In the genomic region with DNA sequence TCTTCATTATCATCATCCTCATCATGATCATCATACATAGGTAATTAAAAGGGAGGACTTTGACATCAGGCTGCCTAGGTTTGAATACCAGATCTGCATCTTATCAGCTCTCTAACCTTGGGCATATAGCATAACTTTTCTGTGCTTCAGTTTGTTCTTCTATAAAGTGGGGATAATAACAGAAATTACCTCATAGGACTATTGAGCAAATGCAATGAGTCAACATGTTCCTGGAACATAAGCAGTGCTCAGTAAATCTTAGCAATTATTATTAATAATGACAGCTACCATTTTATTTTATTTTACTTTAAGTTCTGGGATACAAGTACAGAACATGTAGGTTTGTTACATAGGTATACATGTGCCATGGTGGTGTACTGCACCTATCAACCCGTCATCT, we compare ENCODE assay signal across 1 cellular context.
TF ChIP-seq lines count a peak whose summit lies in the region.

No MANE protein-coding gene starts in this region.

TF ChIP-seq in HepG2, 621 proteins besides CTCF, POLR2A, EP300 and RAD21:
- no peak for TF ChIP-seq GTF3A (CRISPR knock-in tag; conservative IDR thresholded peaks at IDR 0.05)
- TF ChIP-seq JDP2 (CRISPR knock-in tag; IDR thresholded peaks at IDR 0.05; ENCODE audit: borderline replicate concordance): no peak
- no peak for TF ChIP-seq ZNF75D (CRISPR knock-in tag; IDR thresholded peaks at IDR 0.05; ENCODE audit: borderline replicate concordance)
- TF ChIP-seq ZNF350 (CRISPR knock-in tag; IDR thresholded peaks at IDR 0.05; ENCODE audit: borderline replicate concordance, low read depth): no peak
- no peak for TF ChIP-seq ZNF44 (CRISPR knock-in tag; IDR thresholded peaks at IDR 0.05)
- TF ChIP-seq, protein P1, sequence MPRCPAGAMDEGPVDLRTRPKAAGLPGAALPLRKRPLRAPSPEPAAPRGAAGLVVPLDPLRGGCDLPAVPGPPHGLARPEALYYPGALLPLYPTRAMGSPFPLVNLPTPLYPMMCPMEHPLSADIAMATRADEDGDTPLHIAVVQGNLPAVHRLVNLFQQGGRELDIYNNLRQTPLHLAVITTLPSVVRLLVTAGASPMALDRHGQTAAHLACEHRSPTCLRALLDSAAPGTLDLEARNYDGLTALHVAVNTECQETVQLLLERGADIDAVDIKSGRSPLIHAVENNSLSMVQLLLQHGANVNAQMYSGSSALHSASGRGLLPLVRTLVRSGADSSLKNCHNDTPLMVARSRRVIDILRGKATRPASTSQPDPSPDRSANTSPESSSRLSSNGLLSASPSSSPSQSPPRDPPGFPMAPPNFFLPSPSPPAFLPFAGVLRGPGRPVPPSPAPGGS (CRISPR knock-in tag; IDR thresholded peaks at IDR 0.05): no peak
